In the genomic region with DNA sequence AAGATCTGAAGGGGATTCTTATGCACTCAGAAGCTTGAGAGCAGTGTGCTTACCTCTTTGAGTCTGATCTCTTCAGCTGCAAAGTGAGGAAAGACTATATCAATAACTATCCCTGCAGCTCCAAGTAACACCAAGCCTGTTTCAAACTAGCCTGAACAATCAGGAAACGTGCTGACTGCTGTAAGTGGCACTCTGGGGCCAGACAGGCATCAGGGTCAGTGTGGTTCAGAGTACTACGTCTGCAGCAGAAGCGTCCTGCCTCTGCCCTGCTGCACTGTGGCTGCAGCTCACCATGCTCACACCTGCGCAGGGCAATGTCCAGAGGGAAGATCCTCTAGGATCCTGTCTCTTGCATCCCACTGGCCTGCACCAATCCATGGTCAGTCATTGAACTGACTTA, we compare ENCODE assay signal across 29 cellular contexts. TPM values are rescaled to one million over a fixed set of nuclear protein-coding genes. Genes with fewer than 3 reads are reported as not detected.
"Had no signal": no experiment of that assay in that cellular context is flagged by ENCODE, and none has a peak within 500 bp of the region (broad histone marks: within the 10 kb centered on the region; RNA-seq: fewer than 3 reads in every experiment).

No MANE protein-coding gene starts in this region.

- DNase-seq: activated B cell treated with CpG ODN at 0.5 μM for 24 hours; activated CD4-positive, alpha-beta memory T cell treated with anti-CD3 and anti-CD28 coated beads for 36 hours; activated CD4-positive, alpha-beta T cell treated with anti-CD3 and anti-CD28 coated beads for 1 hour; activated CD4-positive, alpha-beta T cell treated with anti-CD3 and anti-CD28 coated beads, Interleukin-2, amount 10 ng/mL, durations not matched to agents 24 days and 14 days; activated CD8-positive, alpha-beta memory T cell treated with anti-CD3 and anti-CD28 coated beads for 24 hours; activated effector memory CD4-positive, alpha-beta T cell treated with anti-CD3 and anti-CD28 coated beads, Interleukin-2, amount 50 U/mL, for 16 hours; activated naive CD4-positive, alpha-beta T cell treated with Interleukin-2 at 50 U/mL for 16 hours; activated naive CD8-positive, alpha-beta T cell treated with anti-CD3 and anti-CD28 coated beads, Interleukin-2, amount 50 U/mL, for 24 hours; activated T-cell treated with anti-CD3 and anti-CD28 coated beads, Interleukin-2, amount 50 U/mL, for 4 hours; amniotic stem cell; cerebellar nuclear complex; MM.1S; NCI-H1105 treated with DMSO at 0.1 percent for 48 hours; NCI-H1436 treated with DMSO at 0.1 percent for 48 hours; NCI-H187; NCI-H2081; NCI-H510A treated with DMSO at 0.1 percent for 48 hours; NCI-H69; NK-92 treated with Interleukin-12 subunit alpha and Interleukin-12 subunit beta, amount 100 ng/mL, for 24 hours; OCI-M1; Peyer's patch; SIG-M5; T-helper 17 cell; T-helper 9 cell had no signal

- ATAC-seq: activated naive CD4-positive, alpha-beta T cell treated with anti-CD3 and anti-CD28 coated beads, Interleukin-2, amount 50 U/mL, for 72 hours; activated naive CD8-positive, alpha-beta T cell treated with anti-CD3 and anti-CD28 coated beads, Interleukin-2, amount 50 U/mL, for 24 hours; activated T-cell treated with anti-CD3 and anti-CD28 coated beads, Interleukin-2, amount 50 U/mL, for 4 hours; T-helper 17 cell had no signal

- H3K4me2 ChIP-seq: KMS-11 had no signal

- H3K36me3 Mint-ChIP-seq: brain had no signal

- H3K4me1 Mint-ChIP-seq: activated B cell treated with CpG ODN at 0.5 μM for 24 hours; activated CD4-positive, alpha-beta T cell treated with anti-CD3 and anti-CD28 coated beads, Interleukin-2, amount 10 ng/mL, durations not matched to agents 24 days and 14 days; activated naive CD8-positive, alpha-beta T cell treated with anti-CD3 and anti-CD28 coated beads, Interleukin-2, amount 50 U/mL, for 24 hours; brain; T-helper 17 cell had no signal

- H3K27ac ChIP-seq: cardiac muscle cell, KMS-11, Peyer's patch had no signal

- H3K36me3 ChIP-seq: cardiac muscle cell, Peyer's patch had no signal

- H3K27me3 ChIP-seq: cardiac muscle cell, Peyer's patch had no signal

- H3K9ac ChIP-seq: KMS-11 had no signal

- H3K4me1 ChIP-seq: Peyer's patch had no signal

- H3K27ac Mint-ChIP-seq: activated B cell treated with CpG ODN at 0.5 μM for 24 hours; activated CD4-positive, alpha-beta memory T cell treated with anti-CD3 and anti-CD28 coated beads for 36 hours; activated CD4-positive, alpha-beta T cell treated with anti-CD3 and anti-CD28 coated beads, Interleukin-2, amount 10 ng/mL, durations not matched to agents 24 days and 14 days; activated naive CD4-positive, alpha-beta T cell treated with anti-CD3 and anti-CD28 coated beads, Interleukin-2, amount 50 U/mL, for 72 hours; activated naive CD8-positive, alpha-beta T cell treated with anti-CD3 and anti-CD28 coated beads, Interleukin-2, amount 50 U/mL, for 24 hours; T-helper 17 cell had no signal

- H3K4me3 Mint-ChIP-seq: activated B cell treated with CpG ODN at 0.5 μM for 24 hours; activated CD4-positive, alpha-beta memory T cell treated with anti-CD3 and anti-CD28 coated beads for 36 hours; activated CD4-positive, alpha-beta T cell treated with anti-CD3 and anti-CD28 coated beads, Interleukin-2, amount 10 ng/mL, durations not matched to agents 24 days and 14 days; activated naive CD8-positive, alpha-beta T cell treated with anti-CD3 and anti-CD28 coated beads, Interleukin-2, amount 50 U/mL, for 24 hours; activated T-cell treated with anti-CD3 and anti-CD28 coated beads, Interleukin-2, amount 50 U/mL, for 4 hours; brain; T-helper 17 cell had no signal

- H3K4me3 ChIP-seq: cardiac muscle cell, Peyer's patch had no signal

- FAIRE-seq: astrocyte had no signal

RNA-seq across cellular contexts. Expression of a gene that starts 25.5 kb away (rescaled TPM):
- total RNA-seq: activated B cell treated with CpG ODN at 0.5 μM for 24 hours; activated CD4-positive, alpha-beta memory T cell treated with anti-CD3 and anti-CD28 coated beads for 36 hours; activated CD4-positive, alpha-beta T cell treated with anti-CD3 and anti-CD28 coated beads, Interleukin-2, amount 10 ng/mL, durations not matched to agents 24 days and 14 days; activated naive CD4-positive, alpha-beta T cell treated with anti-CD3 and anti-CD28 coated beads, Interleukin-2, amount 50 U/mL, for 72 hours; activated T-cell treated with anti-CD3 and anti-CD28 coated beads, Interleukin-2, amount 50 U/mL, for 4 hours; astrocyte; Peyer's patch; T-helper 17 cell had no signal
